ENCODE assay signal across 8 cellular contexts in genomic region chr1:152458384-152459185, GRCh38. TPM values are rescaled to one million over a fixed set of nuclear protein-coding genes. Genes with fewer than 3 reads are reported as not detected.
DNase-seq lines count a peak whose midpoint lies in the region; ATAC-seq and TF ChIP-seq lines count a peak whose summit lies in the region.

No MANE protein-coding gene starts in this region.

- no peak overlapping the region for H2BK120ac ChIP-seq in trophoblast cell (ENCODE audit: insufficient read depth, low read length, poor library complexity)

- no peak overlapping the region for H4K8ac ChIP-seq in trophoblast cell (ENCODE audit: low read depth, low read length)

- no peak overlapping the region for H2BK12ac ChIP-seq in trophoblast cell (ENCODE audit: low read length)

- no peak overlapping the region for H3K4me2 ChIP-seq in trophoblast cell (ENCODE audit: low read length)

- DNase-seq in GM06990 (ENCODE audit: extremely low read depth, insufficient read length) (peak; percentile 27), KG1 (lab: John Stamatoyannopoulos, UW) (peak; percentile 73), SIG-M5 (lab: John Stamatoyannopoulos, UW) (peak; percentile 29), germinal center (ENCODE audit: low spot score) (peak; percentile 52), trophoblast cell (peak; percentile 80 to 97), tibial nerve (ENCODE audit: low spot score in 2 of 2) (peak; percentile 80 to 94)
- peak; percentile 64 for DNase-seq in activated T-helper 2 cell treated with anti-CD3 and anti-CD28 coated beads, Interferon-gamma antibody, Interleukin-2, Interleukin-4, amounts not matched to agents 10 μg/mL and 5 μg/mL and 100 μg/mL, durations not matched to agents 14 hours and 24 hours and 36 hours (ENCODE audit: low spot score)

- peaks cover 12% of the 10 kb centered on the region for H3K27me3 Mint-ChIP-seq in activated T-helper 2 cell treated with anti-CD3 and anti-CD28 coated beads, Interferon-gamma antibody, Interleukin-2, Interleukin-4, amounts not matched to agents 10 μg/mL and 5 μg/mL and 100 μg/mL, durations not matched to agents 14 hours and 24 hours and 36 hours (ENCODE audit: low read depth)

- WGBS in trophoblast cell (ENCODE audit: extremely low coverage, insufficient coverage, insufficient read length), result no CpG with 5 or more reads among the region's 11 CpGs
- 31 to 33% methylated on average over 11 of the region's 11 CpGs for WGBS in tibial nerve, 2 donors

- H3K27ac ChIP-seq in trophoblast cell (ENCODE audit: low read depth, low read length) (no peak overlapping the region), tibial nerve (no peak overlapping the region)

- H3K9me3 ChIP-seq in trophoblast cell (ENCODE audit: insufficient read depth, low read depth, low read length) (peaks cover 9% of the 10 kb centered on the region), tibial nerve (no peaks in the 10 kb centered on the region)

- peaks cover 27% of the 10 kb centered on the region for H3K4me1 Mint-ChIP-seq in activated T-helper 2 cell treated with anti-CD3 and anti-CD28 coated beads, Interferon-gamma antibody, Interleukin-2, Interleukin-4, amounts not matched to agents 10 μg/mL and 5 μg/mL and 100 μg/mL, durations not matched to agents 14 hours and 24 hours and 36 hours (ENCODE audit: low read depth)

- H3K4me3 Mint-ChIP-seq in activated T-helper 2 cell treated with anti-CD3 and anti-CD28 coated beads, Interferon-gamma antibody, Interleukin-2, Interleukin-4, amounts not matched to agents 10 μg/mL and 5 μg/mL and 100 μg/mL, durations not matched to agents 14 hours and 24 hours and 36 hours (ENCODE audit: low read depth), result no peak overlapping the region

- no peaks in the 10 kb centered on the region for H3K79me2 ChIP-seq in trophoblast cell (ENCODE audit: control insufficient read depth, insufficient read depth, low read length, poor library complexity)

- H3K14ac ChIP-seq in trophoblast cell (ENCODE audit: low read length), result no peak overlapping the region

- no peaks in the 10 kb centered on the region for H3K9me3 Mint-ChIP-seq in activated T-helper 2 cell treated with anti-CD3 and anti-CD28 coated beads, Interferon-gamma antibody, Interleukin-2, Interleukin-4, amounts not matched to agents 10 μg/mL and 5 μg/mL and 100 μg/mL, durations not matched to agents 14 hours and 24 hours and 36 hours

- H4K12ac ChIP-seq in trophoblast cell (ENCODE audit: low read depth, low read length), result no peak overlapping the region

- no peak overlapping the region for H3K18ac ChIP-seq in trophoblast cell (ENCODE audit: low read length)

- H3K4me3 ChIP-seq in GM06990 (replicated peaks; ENCODE audit: low read depth, low read length), result no peak overlapping the region
- no peak overlapping the region for H3K4me3 ChIP-seq in trophoblast cell (ENCODE audit: low read depth, low read length)
- H3K4me3 ChIP-seq in tibial nerve, result no peak overlapping the region

- H3K4ac ChIP-seq in trophoblast cell (ENCODE audit: low read depth, low read length), result no peak overlapping the region

- TF ChIP-seq EP300 in tibial nerve (IDR thresholded peaks at IDR 0.05), result no peak

- no peak overlapping the region for H3K9ac ChIP-seq in trophoblast cell (ENCODE audit: low read length)

- no peaks in the 10 kb centered on the region for H3K36me3 Mint-ChIP-seq in activated T-helper 2 cell treated with anti-CD3 and anti-CD28 coated beads, Interferon-gamma antibody, Interleukin-2, Interleukin-4, amounts not matched to agents 10 μg/mL and 5 μg/mL and 100 μg/mL, durations not matched to agents 14 hours and 24 hours and 36 hours (ENCODE audit: low read depth)

- H2BK5ac ChIP-seq in trophoblast cell (ENCODE audit: low read depth, low read length, poor library complexity), result no peak overlapping the region

- no peak for ATAC-seq in HG03565 (IDR thresholded peaks at IDR 0.05; ENCODE audit: unreplicated experiment)

- intact Hi-C loops in activated T-helper 2 cell treated with anti-CD3 and anti-CD28 coated beads, Interferon-gamma antibody, Interleukin-2, Interleukin-4, amounts not matched to agents 10 μg/mL and 5 μg/mL and 100 μg/mL, durations not matched to agents 14 hours and 24 hours and 36 hours (cut with micrococcal nuclease), result loop anchor here (1.0 to 2.0 kb wide), 3 partner anchors 112 to 406 kb away; no protein-coding TSS in a partner anchor

- no peak overlapping the region for H4K91ac ChIP-seq in trophoblast cell (ENCODE audit: low read depth, low read length)

- H3K23ac ChIP-seq in trophoblast cell (ENCODE audit: low read length), result no peak overlapping the region

- peak; percentile 84 for TF ChIP-seq CTCF in GM06990 (IDR thresholded peaks at IDR 0.05; ENCODE audit: insufficient read depth, low read length, poor library complexity, severe bottlenecking)
- TF ChIP-seq CTCF in tibial nerve (IDR thresholded peaks at IDR 0.05), result peak; percentile 84 to 90 (median 88)

- H3K79me1 ChIP-seq in trophoblast cell (ENCODE audit: low read length), result no peaks in the 10 kb centered on the region

- no peak for TF ChIP-seq POLR2A in tibial nerve (IDR thresholded peaks at IDR 0.05)

- H2AFZ ChIP-seq in trophoblast cell (ENCODE audit: insufficient read depth, low read length, poor library complexity), result no peak overlapping the region

- no peaks in the 10 kb centered on the region for H3K36me3 ChIP-seq in GM06990 (ENCODE audit: control insufficient read depth, insufficient read depth, low read length)
- H3K36me3 ChIP-seq in trophoblast cell (ENCODE audit: control insufficient read depth in 1 of 2, insufficient read depth in 2 of 2, low read length in 2 of 2), result no peaks in the 10 kb centered on the region
- no peaks in the 10 kb centered on the region for H3K36me3 ChIP-seq in tibial nerve

- no peaks in the 10 kb centered on the region for H3K4me1 ChIP-seq in trophoblast cell (ENCODE audit: control insufficient read depth in 1 of 2, insufficient read depth in 2 of 2, low read length in 2 of 2)
- H3K4me1 ChIP-seq in tibial nerve, result peaks cover 0 to 9% (median 3%) of the 10 kb centered on the region in 4 donors

- no peak overlapping the region for H2AK5ac ChIP-seq in trophoblast cell (ENCODE audit: low read length)

- H3K27ac Mint-ChIP-seq in activated T-helper 2 cell treated with anti-CD3 and anti-CD28 coated beads, Interferon-gamma antibody, Interleukin-2, Interleukin-4, amounts not matched to agents 10 μg/mL and 5 μg/mL and 100 μg/mL, durations not matched to agents 14 hours and 24 hours and 36 hours, result no peak overlapping the region

- H3K27me3 ChIP-seq in GM06990 (replicated peaks; ENCODE audit: control insufficient read depth, insufficient read depth, low read length), result no peaks in the 10 kb centered on the region
- no peaks in the 10 kb centered on the region for H3K27me3 ChIP-seq in trophoblast cell (ENCODE audit: insufficient read depth, low read length)
- H3K27me3 ChIP-seq in tibial nerve, result no peaks in the 10 kb centered on the region

RNA-seq across cellular contexts. Expression of gene CRNN, which starts 44.5 kb away (rescaled TPM):
- not detected in 2 replicates for total RNA-seq in activated T-helper 2 cell treated with anti-CD3 and anti-CD28 coated beads, Interferon-gamma antibody, Interleukin-2, Interleukin-4, amounts not matched to agents 10 μg/mL and 5 μg/mL and 100 μg/mL, durations not matched to agents 14 hours and 24 hours and 36 hours
- not detected in 2 replicates for polyA plus RNA-seq in trophoblast cell (2013)
- total RNA-seq in tibial nerve, result not detected

RNA-seq across cellular contexts. Expression of gene LCE5A, which starts 52.0 kb away (rescaled TPM):
- not detected in 2 replicates for total RNA-seq in activated T-helper 2 cell treated with anti-CD3 and anti-CD28 coated beads, Interferon-gamma antibody, Interleukin-2, Interleukin-4, amounts not matched to agents 10 μg/mL and 5 μg/mL and 100 μg/mL, durations not matched to agents 14 hours and 24 hours and 36 hours
- polyA plus RNA-seq in trophoblast cell (2013), result not detected in 2 replicates
- total RNA-seq in tibial nerve, result not detected

RNA-seq across cellular contexts. Expression of gene CRCT1, which starts 55.7 kb away (rescaled TPM):
- not detected in 2 replicates for total RNA-seq in activated T-helper 2 cell treated with anti-CD3 and anti-CD28 coated beads, Interferon-gamma antibody, Interleukin-2, Interleukin-4, amounts not matched to agents 10 μg/mL and 5 μg/mL and 100 μg/mL, durations not matched to agents 14 hours and 24 hours and 36 hours
- polyA plus RNA-seq in trophoblast cell (2013), result not detected in 2 replicates
- not detected for total RNA-seq in tibial nerve

Comparison
In these comparisons a context has a peak if more than half of its experiments do, and no peak if none do; other contexts are left out.
1. DNase-seq: peak in every context shown above with its lines; median percentile 88 in trophoblast cell; 87 in tibial nerve; 73 in KG1; 64 in activated T-helper 2 cell treated with anti-CD3 and anti-CD28 coated beads, Interferon-gamma antibody, Interleukin-2, Interleukin-4, amounts not matched to agents 10 μg/mL and 5 μg/mL and 100 μg/mL, durations not matched to agents 14 hours and 24 hours and 36 hours; 52 in germinal center; 29 in SIG-M5; 27 in GM06990.